Comparison of ENCODE assay signal across 8 cellular contexts in genomic region chr14:20970983-20971704, GRCh38. TPM values are rescaled to one million over a fixed set of nuclear protein-coding genes. Genes with fewer than 3 reads are reported as not detected.
A peak's percentile ranks its signal among the peaks of the same experiment; 100 is the strongest.
DNase-seq lines count a peak whose midpoint lies in the region; ATAC-seq lines count a peak whose summit lies in the region.

No MANE protein-coding gene starts in this region.

- H3K27me3 Mint-ChIP-seq in CD4-positive, CD25-positive, alpha-beta regulatory T cell = peaks cover 50% of the 10 kb centered on the region
- H3K27me3 Mint-ChIP-seq in activated CD4-positive, alpha-beta memory T cell treated with anti-CD3 and anti-CD28 coated beads, Interleukin-2, amount 10 ng/mL, durations not matched to agents 7 days and 5 days = peaks cover 41% of the 10 kb centered on the region
- H3K27me3 Mint-ChIP-seq in memory B cell = peaks cover 25% of the 10 kb centered on the region

- ATAC-seq in CD4-positive, CD25-positive, alpha-beta regulatory T cell (ENCODE audit: low read depth in 2 of 2) = peak; percentile 87 to 88
- peak; percentile 95 for ATAC-seq in GM19395 (IDR thresholded peaks at IDR 0.05; ENCODE audit: unreplicated experiment)
- peak; percentile 78 for ATAC-seq in HG03521 (IDR thresholded peaks at IDR 0.05; ENCODE audit: unreplicated experiment)
- ATAC-seq in memory B cell (ENCODE audit: low read depth) = peak; percentile 84

- no peaks in the 10 kb centered on the region for H3K9me3 ChIP-seq in CD4-positive, CD25-positive, alpha-beta regulatory T cell (ENCODE audit: control insufficient read depth in 2 of 2, low read length in 2 of 2)

- H3K4me3 ChIP-seq in CD4-positive, CD25-positive, alpha-beta regulatory T cell (ENCODE audit: low read depth, low read length) = peak overlapping the region; percentile 78

- H3K27ac ChIP-seq in CD4-positive, CD25-positive, alpha-beta regulatory T cell (ENCODE audit: insufficient read depth, low read length, poor library complexity, severe bottlenecking) = no peak overlapping the region

- H3K4me1 Mint-ChIP-seq in CD4-positive, CD25-positive, alpha-beta regulatory T cell = peaks cover 6 to 12% (median 11%) of the 10 kb centered on the region in 4 donors
- H3K4me1 Mint-ChIP-seq in activated CD4-positive, alpha-beta memory T cell treated with anti-CD3 and anti-CD28 coated beads, Interleukin-2, amount 10 ng/mL, durations not matched to agents 7 days and 5 days = peaks cover 9% of the 10 kb centered on the region
- H3K4me1 Mint-ChIP-seq in memory B cell = peaks cover 8% of the 10 kb centered on the region

- POLR2A ChIA-PET in activated CD4-positive, alpha-beta memory T cell treated with anti-CD3 and anti-CD28 coated beads, Interleukin-2, amount 10 ng/mL, durations not matched to agents 7 days and 5 days (lab: Charles Lee) = interaction anchor here (0.9 to 2.0 kb wide), 4 partner anchors 8 to 190 kb away, joined by 3 to 7 read pairs (median 3); partner anchors contain the start of gene RNASE6

- peak overlapping the region in 2 of 3 donors; percentile 74 to 77 for H3K27ac Mint-ChIP-seq in CD4-positive, CD25-positive, alpha-beta regulatory T cell
- H3K27ac Mint-ChIP-seq in activated CD4-positive, alpha-beta memory T cell treated with anti-CD3 and anti-CD28 coated beads, Interleukin-2, amount 10 ng/mL, durations not matched to agents 7 days and 5 days = no peak overlapping the region
- no peak overlapping the region for H3K27ac Mint-ChIP-seq in memory B cell

- H3K36me3 ChIP-seq in CD4-positive, CD25-positive, alpha-beta regulatory T cell (ENCODE audit: control insufficient read depth, insufficient read depth, low read length) = no peaks in the 10 kb centered on the region

- peak overlapping the region; percentile 86 to 90 (median 88) for H3K4me3 Mint-ChIP-seq in CD4-positive, CD25-positive, alpha-beta regulatory T cell
- peak overlapping the region; percentile 81 for H3K4me3 Mint-ChIP-seq in activated CD4-positive, alpha-beta memory T cell treated with anti-CD3 and anti-CD28 coated beads, Interleukin-2, amount 10 ng/mL, durations not matched to agents 7 days and 5 days
- peak overlapping the region; percentile 76 for H3K4me3 Mint-ChIP-seq in memory B cell

- peaks cover 34% of the 10 kb centered on the region for H3K27me3 ChIP-seq in CD4-positive, CD25-positive, alpha-beta regulatory T cell (ENCODE audit: control insufficient read depth, insufficient read depth, low read length)

- CTCF ChIA-PET in activated CD4-positive, alpha-beta memory T cell treated with anti-CD3 and anti-CD28 coated beads, Interleukin-2, amount 10 ng/mL, durations not matched to agents 7 days and 5 days (lab: Charles Lee) = interaction anchor here (0.6 to 5.5 kb wide), 48 partner anchors 10 to 1918 kb away, joined by 3 to 79 read pairs (median 4); partner anchors contain the start of genes RNASE3, RNASE6, SLC39A2 and TMEM253

- peaks cover 0 to 2% (median 0%) of the 10 kb centered on the region in 7 donors for H3K9me3 Mint-ChIP-seq in CD4-positive, CD25-positive, alpha-beta regulatory T cell
- H3K9me3 Mint-ChIP-seq in activated CD4-positive, alpha-beta memory T cell treated with anti-CD3 and anti-CD28 coated beads, Interleukin-2, amount 10 ng/mL, durations not matched to agents 7 days and 5 days = no peaks in the 10 kb centered on the region
- H3K9me3 Mint-ChIP-seq in memory B cell = no peaks in the 10 kb centered on the region

- H3K4me1 ChIP-seq in CD4-positive, CD25-positive, alpha-beta regulatory T cell (ENCODE audit: control insufficient read depth, insufficient read depth, low read length, poor library complexity, severe bottlenecking) = peaks cover 15% of the 10 kb centered on the region

- peak; percentile 63 to 81 (median 74) for DNase-seq in CD4-positive, CD25-positive, alpha-beta regulatory T cell
- DNase-seq in NCI-H748 treated with DMSO at 0.1 percent for 48 hours (lab: John Stamatoyannopoulos, UW) (peak; percentile 51), memory B cell (ENCODE audit: low spot score in 2 of 2) (peak; percentile 77 to 88)
- peak; percentile 82 for DNase-seq in activated CD4-positive, alpha-beta memory T cell treated with anti-CD3 and anti-CD28 coated beads, Interleukin-2, amount 10 ng/mL, durations not matched to agents 7 days and 5 days
- peak; percentile 65 for DNase-seq in effector CD4-positive, alpha-beta T cell
- DNase-seq in stimulated activated CD4-positive, alpha-beta T cell treated with anti-CD3 and anti-CD28 coated beads, TNF-alpha, amount 100 ng/mL, for 48 hours (ENCODE audit: low read depth in 3 of 3) = peak; percentile 60 to 75 (median 67)

- H3K36me3 Mint-ChIP-seq in CD4-positive, CD25-positive, alpha-beta regulatory T cell = no peaks in the 10 kb centered on the region
- H3K36me3 Mint-ChIP-seq in activated CD4-positive, alpha-beta memory T cell treated with anti-CD3 and anti-CD28 coated beads, Interleukin-2, amount 10 ng/mL, durations not matched to agents 7 days and 5 days (ENCODE audit: low read depth) = no peaks in the 10 kb centered on the region
- H3K36me3 Mint-ChIP-seq in memory B cell = no peaks in the 10 kb centered on the region

RNA-seq across cellular contexts. Expression of gene RNASE2, which starts 15.9 kb away (rescaled TPM):
- total RNA-seq in CD4-positive, CD25-positive, alpha-beta regulatory T cell = not detected
- under 1 TPM in 2 of 4 donors, not detected in 2; 0.29 to 0.70 TPM for polyA plus RNA-seq in CD4-positive, CD25-positive, alpha-beta regulatory T cell
- not detected for total RNA-seq in activated CD4-positive, alpha-beta memory T cell treated with anti-CD3 and anti-CD28 coated beads, Interleukin-2, amount 10 ng/mL, durations not matched to agents 7 days and 5 days

RNA-seq across cellular contexts. Expression of gene METTL17, which starts 18.6 kb away (rescaled TPM):
- 75.9 TPM for total RNA-seq in CD4-positive, CD25-positive, alpha-beta regulatory T cell
- polyA plus RNA-seq in CD4-positive, CD25-positive, alpha-beta regulatory T cell = 10 to 100 TPM; 37.3 to 52.2 (median 42.8) TPM
- 10 to 100 TPM; 81.9 to 82.0 TPM for total RNA-seq in activated CD4-positive, alpha-beta memory T cell treated with anti-CD3 and anti-CD28 coated beads, Interleukin-2, amount 10 ng/mL, durations not matched to agents 7 days and 5 days

RNA-seq across cellular contexts. Expression of gene SLC39A2, which starts 27.9 kb away (rescaled TPM):
- total RNA-seq in CD4-positive, CD25-positive, alpha-beta regulatory T cell = not detected
- not detected for polyA plus RNA-seq in CD4-positive, CD25-positive, alpha-beta regulatory T cell
- not detected for total RNA-seq in activated CD4-positive, alpha-beta memory T cell treated with anti-CD3 and anti-CD28 coated beads, Interleukin-2, amount 10 ng/mL, durations not matched to agents 7 days and 5 days

RNA-seq across cellular contexts. Expression of gene NDRG2, which starts 53.7 kb away (rescaled TPM):
- total RNA-seq in CD4-positive, CD25-positive, alpha-beta regulatory T cell = 15.7 TPM
- 10 to 100 TPM; 13.3 to 19.6 (median 18.0) TPM for polyA plus RNA-seq in CD4-positive, CD25-positive, alpha-beta regulatory T cell
- 1 to 10 TPM; 8.3 to 8.5 TPM for total RNA-seq in activated CD4-positive, alpha-beta memory T cell treated with anti-CD3 and anti-CD28 coated beads, Interleukin-2, amount 10 ng/mL, durations not matched to agents 7 days and 5 days

RNA-seq across cellular contexts. Expression of gene TPPP2, which starts 58.9 kb away (rescaled TPM):
- not detected for total RNA-seq in CD4-positive, CD25-positive, alpha-beta regulatory T cell
- not detected for polyA plus RNA-seq in CD4-positive, CD25-positive, alpha-beta regulatory T cell
- not detected for total RNA-seq in activated CD4-positive, alpha-beta memory T cell treated with anti-CD3 and anti-CD28 coated beads, Interleukin-2, amount 10 ng/mL, durations not matched to agents 7 days and 5 days

Comparison
In these comparisons a context has a peak if more than half of its experiments do, and no peak if none do; other contexts are left out.
1. H3K27ac Mint-ChIP-seq: peak in CD4-positive, CD25-positive, alpha-beta regulatory T cell (2 of 3); none in activated CD4-positive, alpha-beta memory T cell treated with anti-CD3 and anti-CD28 coated beads, Interleukin-2, amount 10 ng/mL, durations not matched to agents 7 days and 5 days (single experiment) and memory B cell (single experiment).
2. Peak in every context shown above with its lines, with median percentiles within 50 percentile points of each other: ATAC-seq, DNase-seq and H3K4me3 Mint-ChIP-seq.